ENCODE assay signal across 8 cellular contexts in the genomic region with DNA sequence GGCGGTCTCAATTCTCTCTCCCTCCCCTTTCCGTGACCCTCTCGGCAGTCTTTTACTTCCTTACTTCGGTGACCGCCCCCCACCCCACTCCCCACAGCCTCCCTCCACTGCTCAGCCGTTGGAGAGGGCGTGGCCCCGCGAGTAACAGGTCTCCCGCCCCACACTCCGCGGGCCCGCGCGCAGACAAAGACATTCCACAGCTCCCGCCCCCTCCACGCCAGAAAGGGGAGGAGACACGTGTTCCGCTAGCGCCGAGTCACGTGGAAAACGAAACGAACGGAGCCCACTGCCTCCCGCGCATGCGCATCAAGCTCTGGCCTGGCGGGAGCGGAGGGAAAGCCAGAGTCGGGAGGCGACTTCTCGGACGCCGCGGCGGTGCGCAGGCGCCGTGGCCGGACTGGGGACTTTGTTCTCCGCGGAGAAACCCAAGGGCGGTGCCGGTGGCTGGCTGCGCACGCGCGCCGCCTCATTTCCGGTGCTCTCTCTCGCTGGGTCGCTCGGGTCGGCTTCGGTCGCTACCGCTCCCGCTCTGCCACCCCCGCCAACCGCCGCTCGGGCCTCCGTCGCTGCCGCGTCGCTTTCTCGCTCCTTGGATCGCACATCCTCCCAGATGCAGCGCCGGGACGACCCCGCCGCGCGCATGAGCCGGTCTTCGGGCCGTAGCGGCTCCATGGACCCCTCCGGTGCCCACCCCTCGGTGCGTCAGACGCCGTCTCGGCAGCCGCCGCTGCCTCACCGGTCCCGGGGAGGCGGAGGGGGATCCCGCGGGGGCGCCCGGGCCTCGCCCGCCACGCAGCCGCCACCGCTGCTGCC. TPM values are rescaled to one million over a fixed set of nuclear protein-coding genes. Genes with fewer than 3 reads are reported as not detected.
DNase-seq lines count a peak whose midpoint lies in the region; ATAC-seq and TF ChIP-seq lines count a peak whose summit lies in the region.

A gene with protein sequence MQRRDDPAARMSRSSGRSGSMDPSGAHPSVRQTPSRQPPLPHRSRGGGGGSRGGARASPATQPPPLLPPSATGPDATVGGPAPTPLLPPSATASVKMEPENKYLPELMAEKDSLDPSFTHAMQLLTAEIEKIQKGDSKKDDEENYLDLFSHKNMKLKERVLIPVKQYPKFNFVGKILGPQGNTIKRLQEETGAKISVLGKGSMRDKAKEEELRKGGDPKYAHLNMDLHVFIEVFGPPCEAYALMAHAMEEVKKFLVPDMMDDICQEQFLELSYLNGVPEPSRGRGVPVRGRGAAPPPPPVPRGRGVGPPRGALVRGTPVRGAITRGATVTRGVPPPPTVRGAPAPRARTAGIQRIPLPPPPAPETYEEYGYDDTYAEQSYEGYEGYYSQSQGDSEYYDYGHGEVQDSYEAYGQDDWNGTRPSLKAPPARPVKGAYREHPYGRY (plus strand): TSS at position 483 of the 813 bp plus-strand sequence. CDS start 128 bp downstream, at position 611.

- in situ Hi-C loops in KBM-7 (cut with MboI; ENCODE audit: low pct_unique_long_range_greater_than_20kb, low sequenced_read_pairs), result no loop called here

- H3K27ac ChIP-seq in mucosa of rectum (ENCODE audit: low read depth in 2 of 2, low read length in 2 of 2), result peak within 1 kb of the TSS; percentile 99

- no peaks in the 10 kb centered on the region for H3K9me3 ChIP-seq in mucosa of rectum (ENCODE audit: control insufficient read depth in 2 of 2, low read length in 2 of 2)

- peak; percentile 100 for DNase-seq in DMS153 treated with DMSO at 0.1 percent for 48 hours (lab: John Stamatoyannopoulos, UW; ENCODE audit: unreplicated experiment)
- peak; percentile 99 for DNase-seq in KBM-7
- peak; percentile 98 for DNase-seq in activated T-cell treated with anti-CD3 and anti-CD28 coated beads, Interleukin-2, amount 50 U/mL, for 24 hours
- peak; percentile 99 for DNase-seq in erythroblast (lab: John Stamatoyannopoulos, UW)
- DNase-seq in stimulated activated CD8-positive, alpha-beta memory T cell treated with anti-CD3 and anti-CD28 coated beads, Interleukin-4, amount 100 ng/mL, for 48 hours, result peak; percentile 98

- no peaks in the 10 kb centered on the region for H3K36me3 ChIP-seq in mucosa of rectum (ENCODE audit: control insufficient read depth in 2 of 2, insufficient read depth in 2 of 2, low read length in 2 of 2)

- H3K27me3 ChIP-seq in mucosa of rectum (ENCODE audit: control insufficient read depth in 2 of 2, insufficient read depth in 2 of 2, low read length in 2 of 2), result no peaks in the 10 kb centered on the region

- H3K36me3 Mint-ChIP-seq in activated T-cell treated with anti-CD3 and anti-CD28 coated beads, Interleukin-2, amount 50 U/mL, for 24 hours (ENCODE audit: low read depth), result peaks cover 36% of the 10 kb centered on the region

- no peaks in the 10 kb centered on the region for H3K27me3 Mint-ChIP-seq in activated T-cell treated with anti-CD3 and anti-CD28 coated beads, Interleukin-2, amount 50 U/mL, for 24 hours

- peak within 1 kb of the TSS; percentile 96 for H3K4me3 Mint-ChIP-seq in activated T-cell treated with anti-CD3 and anti-CD28 coated beads, Interleukin-2, amount 50 U/mL, for 24 hours

- no peaks in the 10 kb centered on the region for H3K9me3 Mint-ChIP-seq in activated T-cell treated with anti-CD3 and anti-CD28 coated beads, Interleukin-2, amount 50 U/mL, for 24 hours

- peaks cover 10 to 21% of the 10 kb centered on the region in 2 donors for H3K4me1 ChIP-seq in mucosa of rectum (ENCODE audit: control insufficient read depth in 2 of 2, insufficient read depth in 2 of 2, low read length in 2 of 2)

- H3K27ac Mint-ChIP-seq in activated T-cell treated with anti-CD3 and anti-CD28 coated beads, Interleukin-2, amount 50 U/mL, for 24 hours, result peak within 1 kb of the TSS; percentile 95

- peak within 1 kb of the TSS; percentile 92 to 98 for H3K9ac ChIP-seq in mucosa of rectum (ENCODE audit: low read depth in 1 of 2, low read length in 2 of 2)

- peak; percentile 66 for ATAC-seq in GM21717 (IDR thresholded peaks at IDR 0.05; ENCODE audit: unreplicated experiment)

- H3K4me3 ChIP-seq in mucosa of rectum (ENCODE audit: low read length in 2 of 2), result peak within 1 kb of the TSS; percentile 89 to 98

- TF ChIP-seq POLR2A in erythroblast (IDR thresholded peaks at IDR 0.05; ENCODE audit: low read length), result peak; percentile 84

- H3K4me1 Mint-ChIP-seq in activated T-cell treated with anti-CD3 and anti-CD28 coated beads, Interleukin-2, amount 50 U/mL, for 24 hours (ENCODE audit: low read depth), result peaks cover 34% of the 10 kb centered on the region

TF ChIP-seq in PFSK-1, 5 proteins besides CTCF, POLR2A, EP300 and RAD21:
- peak; percentile 43 for TF ChIP-seq FOXP2 (optimal IDR thresholded peaks at IDR 0.05; ENCODE audit: borderline replicate concordance, extremely low read depth, extremely low read length, insufficient read depth)
- TF ChIP-seq SIN3A (IDR thresholded peaks at IDR 0.05; ENCODE audit: borderline replicate concordance, insufficient read depth, low read length), result peak; percentile 70; the same call in 1 of the 2 replicates
- TF ChIP-seq POLR2AphosphoS5 (IDR thresholded peaks at IDR 0.05; ENCODE audit: low read depth, low read length), result peak; percentile 77
- TF ChIP-seq TAF1 (IDR thresholded peaks at IDR 0.05; ENCODE audit: borderline replicate concordance, insufficient read depth, low read length), result peak; percentile 96
- TF ChIP-seq, protein P1, sequence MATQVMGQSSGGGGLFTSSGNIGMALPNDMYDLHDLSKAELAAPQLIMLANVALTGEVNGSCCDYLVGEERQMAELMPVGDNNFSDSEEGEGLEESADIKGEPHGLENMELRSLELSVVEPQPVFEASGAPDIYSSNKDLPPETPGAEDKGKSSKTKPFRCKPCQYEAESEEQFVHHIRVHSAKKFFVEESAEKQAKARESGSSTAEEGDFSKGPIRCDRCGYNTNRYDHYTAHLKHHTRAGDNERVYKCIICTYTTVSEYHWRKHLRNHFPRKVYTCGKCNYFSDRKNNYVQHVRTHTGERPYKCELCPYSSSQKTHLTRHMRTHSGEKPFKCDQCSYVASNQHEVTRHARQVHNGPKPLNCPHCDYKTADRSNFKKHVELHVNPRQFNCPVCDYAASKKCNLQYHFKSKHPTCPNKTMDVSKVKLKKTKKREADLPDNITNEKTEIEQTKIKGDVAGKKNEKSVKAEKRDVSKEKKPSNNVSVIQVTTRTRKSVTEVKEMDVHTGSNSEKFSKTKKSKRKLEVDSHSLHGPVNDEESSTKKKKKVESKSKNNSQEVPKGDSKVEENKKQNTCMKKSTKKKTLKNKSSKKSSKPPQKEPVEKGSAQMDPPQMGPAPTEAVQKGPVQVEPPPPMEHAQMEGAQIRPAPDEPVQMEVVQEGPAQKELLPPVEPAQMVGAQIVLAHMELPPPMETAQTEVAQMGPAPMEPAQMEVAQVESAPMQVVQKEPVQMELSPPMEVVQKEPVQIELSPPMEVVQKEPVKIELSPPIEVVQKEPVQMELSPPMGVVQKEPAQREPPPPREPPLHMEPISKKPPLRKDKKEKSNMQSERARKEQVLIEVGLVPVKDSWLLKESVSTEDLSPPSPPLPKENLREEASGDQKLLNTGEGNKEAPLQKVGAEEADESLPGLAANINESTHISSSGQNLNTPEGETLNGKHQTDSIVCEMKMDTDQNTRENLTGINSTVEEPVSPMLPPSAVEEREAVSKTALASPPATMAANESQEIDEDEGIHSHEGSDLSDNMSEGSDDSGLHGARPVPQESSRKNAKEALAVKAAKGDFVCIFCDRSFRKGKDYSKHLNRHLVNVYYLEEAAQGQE (IDR thresholded peaks at IDR 0.05; ENCODE audit: insufficient read depth in 1 of 2, low read depth in 2 of 2, low read length in 2 of 2), result peak in 1 of 2 experiments; percentile 29; a peak in 1 of 4 replicates

RNA-seq across cellular contexts. Expression of the gene that starts here (rescaled TPM):
- polyA plus RNA-seq in PFSK-1 (2012; ENCODE audit: insufficient read length, low read depth), result 119 TPM

Comparison
In these comparisons a context has a peak if more than half of its experiments do, and no peak if none do; other contexts are left out.
1. Peak in every context shown above with its lines: DNase-seq, ATAC-seq, H3K4me3 ChIP-seq and H3K27ac ChIP-seq.